In genomic region chr2:47061989-47062678, GRCh38 we compare ENCODE assay signal across 15 cellular contexts.
DNase-seq lines count a peak whose midpoint lies in the region; ATAC-seq, FAIRE-seq and TF ChIP-seq lines count a peak whose summit lies in the region.
"Had no signal": no experiment of that assay in that cellular context is flagged by ENCODE, and none has a peak within 500 bp of the region (broad histone marks: within the 10 kb centered on the region; RNA-seq: fewer than 3 reads in every experiment).

No MANE protein-coding gene starts in this region.

- TF ChIP-seq CTCF in cardiac muscle cell (IDR thresholded peaks at IDR 0.05; ENCODE audit: low read depth, low read length) (no peak), K562 (IDR thresholded peaks at IDR 0.05 in 2 of 3, conservative IDR thresholded peaks at IDR 0.05 in 1 of 3; ENCODE audit: insufficient read depth in 2 of 3, low read depth in 1 of 3, low read length in 3 of 3) (no peak), lower lobe of right lung (IDR thresholded peaks at IDR 0.05) (no peak), vagina (IDR thresholded peaks at IDR 0.05) (no peak), stomach (IDR thresholded peaks at IDR 0.05) (no peak)

- no peaks in the 10 kb centered on the region for H3K9me3 ChIP-seq in cardiac muscle cell (ENCODE audit: low read depth)
- H3K9me3 ChIP-seq in K562 (replicated peaks; ENCODE audit: control insufficient read depth, insufficient read depth, low read depth, low read length): no peaks in the 10 kb centered on the region
- H3K9me3 ChIP-seq in lower lobe of right lung: no peaks in the 10 kb centered on the region
- H3K9me3 ChIP-seq in vagina: no peaks in the 10 kb centered on the region
- H3K9me3 ChIP-seq in stomach: no peaks in the 10 kb centered on the region

- TF ChIP-seq POLR2A in K562 (conservative IDR thresholded peaks at IDR 0.05) (no peak), vagina (IDR thresholded peaks at IDR 0.05) (no peak), stomach (IDR thresholded peaks at IDR 0.05) (no peak)

- intact Hi-C loops in left cardiac atrium (cut with DNase I) (no loop called here), K562 (cut with micrococcal nuclease) (no loop called here), lower lobe of right lung (cut with DNase I) (no loop called here), vagina (cut with DNase I) (no loop called here), stomach (cut with DNase I; ENCODE audit: low total_unique reads) (no loop called here)

- peaks cover 18% of the 10 kb centered on the region for H3K4me1 ChIP-seq in cardiac muscle cell (ENCODE audit: low read depth)
- H3K4me1 ChIP-seq in K562 (replicated peaks in 1 of 2; ENCODE audit: control insufficient read depth in 2 of 2, insufficient read depth in 2 of 2, low read length in 2 of 2): peaks cover 5 to 9% of the 10 kb centered on the region in 2 experiments; a peak in 1 of 5 replicates
- peaks cover 66% of the 10 kb centered on the region for H3K4me1 ChIP-seq in lower lobe of right lung
- peaks cover 80% of the 10 kb centered on the region for H3K4me1 ChIP-seq in vagina
- peaks cover 20 to 72% (median 46%) of the 10 kb centered on the region in 4 donors for H3K4me1 ChIP-seq in stomach

- H3K27me3 ChIP-seq in cardiac muscle cell (no peaks in the 10 kb centered on the region), K562 (ENCODE audit: control insufficient read depth in 2 of 2, insufficient read depth in 2 of 2, low read length in 2 of 2) (no peaks in the 10 kb centered on the region), lower lobe of right lung (ENCODE audit: low read depth) (no peaks in the 10 kb centered on the region), vagina (no peaks in the 10 kb centered on the region), stomach (no peaks in the 10 kb centered on the region)
- H3K27me3 ChIP-seq: brain microvascular endothelial cell had no signal

- peak overlapping the region in 1 of 2 experiments; percentile 53; a peak in 1 of 4 replicates for H3K9ac ChIP-seq in K562 (ENCODE audit: insufficient read depth in 1 of 2, low read depth in 2 of 2, low read length in 2 of 2)

- DNase-seq in cardiac muscle cell (ENCODE audit: low read depth in 1 of 2, low spot score in 1 of 2): no peak
- no peak for DNase-seq in left cardiac atrium
- peak in 3 of 4 experiments; percentile 36 to 48 (median 38) for DNase-seq in K562 (ENCODE audit: extremely low read depth in 1 of 4, low spot score in 3 of 4)
- no peak for DNase-seq in lower lobe of right lung
- no peak for DNase-seq in vagina (ENCODE audit: extremely low spot score in 2 of 2)
- no peak for DNase-seq in stomach
- no peak for DNase-seq in glomerular visceral epithelial cell (ENCODE audit: extremely low spot score)
- DNase-seq: activated CD4-positive, alpha-beta T cell treated with anti-CD3 and anti-CD28 coated beads, Interleukin-2, amount 10 ng/mL, durations not matched to agents 7 days and 5 days; brain microvascular endothelial cell; DMS79 treated with DMSO at 0.1 percent for 48 hours; H7 had no signal

- H3K79me2 ChIP-seq in K562 (ENCODE audit: control insufficient read depth, insufficient read depth, low read length): no peaks in the 10 kb centered on the region

- H3K27ac ChIP-seq in cardiac muscle cell: peak overlapping the region; percentile 52
- H3K27ac ChIP-seq in K562 (ENCODE audit: extremely low read depth, low read depth, low read length): no peak overlapping the region; the same call in 2 of the 3 replicates
- H3K27ac ChIP-seq in lower lobe of right lung: peak overlapping the region; percentile 36
- peak overlapping the region; percentile 3 for H3K27ac ChIP-seq in vagina
- H3K27ac ChIP-seq in stomach: no peak overlapping the region
- H3K27ac ChIP-seq: brain microvascular endothelial cell, epithelial cell of prostate had no signal

- in situ Hi-C loops in K562 (cut with MboI): no loop called here

- no peak for TF ChIP-seq RAD21 in K562 (CRISPR knock-in tag; conservative IDR thresholded peaks at IDR 0.05 in 1 of 2, IDR thresholded peaks at IDR 0.05 in 1 of 2)

- POLR2A ChIA-PET in K562 (lab: Yijun Ruan, JAX): interaction anchor here (1.0 to 1.2 kb wide), 2 partner anchors 13 to 341 kb away, joined by 3 to 4 read pairs; partner anchors contain the start of gene MSH2

- 33% methylated on average over 10 of the region's 10 CpGs for WGBS in K562 (ENCODE audit: insufficient coverage, low coverage, missing lambda C conversion rate)
- 67 to 71% (median 68%) methylated on average over 10 of the region's 10 CpGs for WGBS in stomach, 5 donors

- FAIRE-seq in K562 (lab: Jason Lieb, UNC): peak; percentile 80
- FAIRE-seq: GM19239 had no signal

- H2AFZ ChIP-seq in K562 (ENCODE audit: low read depth, low read length): no peak overlapping the region

- no peak overlapping the region; the same call in 1 of the 2 replicates for H3K4me2 ChIP-seq in K562 (ENCODE audit: insufficient read depth, low read length)

- peaks cover 9% of the 10 kb centered on the region for H3K9me1 ChIP-seq in K562 (ENCODE audit: control insufficient read depth, insufficient read depth, low read length)

- TF ChIP-seq EP300 in K562 (IDR thresholded peaks at IDR 0.05; ENCODE audit: low read length) (no peak), stomach (IDR thresholded peaks at IDR 0.05) (no peak)

- H3K36me3 ChIP-seq in cardiac muscle cell (no peaks in the 10 kb centered on the region), K562 (ENCODE audit: control insufficient read depth, insufficient read depth, low read length) (no peaks in the 10 kb centered on the region), lower lobe of right lung (peaks cover 51% of the 10 kb centered on the region), vagina (peaks cover 0 to 17% of the 10 kb centered on the region in 2 donors), stomach (peaks cover 0 to 17% (median 13%) of the 10 kb centered on the region in 4 donors)
- H3K36me3 ChIP-seq: brain microvascular endothelial cell had no signal

- H4K20me1 ChIP-seq in K562 (replicated peaks; ENCODE audit: control insufficient read depth, insufficient read depth, low read length): no peaks in the 10 kb centered on the region

- ATAC-seq in left cardiac atrium: no peak
- peak; percentile 86 for ATAC-seq in K562
- ATAC-seq in lower lobe of right lung: no peak
- ATAC-seq in GM21526 (IDR thresholded peaks at IDR 0.05; ENCODE audit: low FRiP score, unreplicated experiment): no peak
- ATAC-seq: activated T-helper 17 cell treated with anti-CD3 and anti-CD28 coated beads, Interleukin-2, amount 50 U/mL, for 72 hours had no signal

- no TSS peak for BruUV-seq in K562 (replicated peaks; lab: Mats Ljungman, UMichigan)

- CTCF ChIA-PET in K562 (lab: Yijun Ruan, JAX; ENCODE audit: low intra/inter-chr PET ratio): no interaction called here

- H3K4me3 ChIP-seq in cardiac muscle cell (no peak overlapping the region), K562 (no peak overlapping the region), lower lobe of right lung (no peak overlapping the region), vagina (no peak overlapping the region), stomach (no peak overlapping the region)

TF ChIP-seq in K562, 482 proteins besides CTCF, POLR2A, EP300 and RAD21 (continues in another document):
- TF ChIP-seq C11orf30 (IDR thresholded peaks at IDR 0.05; ENCODE audit: low read depth): peak; percentile 84
- TF ChIP-seq SMARCA4 (IDR thresholded peaks at IDR 0.05): no peak
- TF ChIP-seq, protein P1, sequence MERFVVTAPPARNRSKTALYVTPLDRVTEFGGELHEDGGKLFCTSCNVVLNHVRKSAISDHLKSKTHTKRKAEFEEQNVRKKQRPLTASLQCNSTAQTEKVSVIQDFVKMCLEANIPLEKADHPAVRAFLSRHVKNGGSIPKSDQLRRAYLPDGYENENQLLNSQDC (CRISPR knock-in tag; IDR thresholded peaks at IDR 0.05): no peak
- TF ChIP-seq ZNF512 (tag; IDR thresholded peaks at IDR 0.05): no peak
- TF ChIP-seq ZNF253 (CRISPR knock-in tag; conservative IDR thresholded peaks at IDR 0.05): no peak
- TF ChIP-seq ZNF41 (CRISPR knock-in tag; conservative IDR thresholded peaks at IDR 0.05): no peak
- no peak for TF ChIP-seq DPF2 (IDR thresholded peaks at IDR 0.05)
- TF ChIP-seq ETS2 (tag; IDR thresholded peaks at IDR 0.05; ENCODE audit: borderline replicate concordance, poor library complexity, severe bottlenecking): no peak
- TF ChIP-seq CREM (IDR thresholded peaks at IDR 0.05; ENCODE audit: low read depth): 0 out of 2 replicates have a peak, but pooled peaks have one; percentile 9
- TF ChIP-seq ZNF354B (CRISPR knock-in tag; IDR thresholded peaks at IDR 0.05): no peak

Comparison
In these comparisons a context has a peak if more than half of its experiments do, and no peak if none do; other contexts are left out.
1. DNase-seq: peak in K562 (3 of 4); none in cardiac muscle cell (0 of 2), left cardiac atrium (single experiment), lower lobe of right lung (single experiment), vagina (0 of 2), stomach (single experiment) and glomerular visceral epithelial cell (single experiment).
2. H3K27ac ChIP-seq: peak in cardiac muscle cell (single experiment), lower lobe of right lung (single experiment) and vagina (single experiment); none in K562 (single experiment) and stomach (0 of 5).